ENCODE assay signal across 1 cellular context in the genomic region with DNA sequence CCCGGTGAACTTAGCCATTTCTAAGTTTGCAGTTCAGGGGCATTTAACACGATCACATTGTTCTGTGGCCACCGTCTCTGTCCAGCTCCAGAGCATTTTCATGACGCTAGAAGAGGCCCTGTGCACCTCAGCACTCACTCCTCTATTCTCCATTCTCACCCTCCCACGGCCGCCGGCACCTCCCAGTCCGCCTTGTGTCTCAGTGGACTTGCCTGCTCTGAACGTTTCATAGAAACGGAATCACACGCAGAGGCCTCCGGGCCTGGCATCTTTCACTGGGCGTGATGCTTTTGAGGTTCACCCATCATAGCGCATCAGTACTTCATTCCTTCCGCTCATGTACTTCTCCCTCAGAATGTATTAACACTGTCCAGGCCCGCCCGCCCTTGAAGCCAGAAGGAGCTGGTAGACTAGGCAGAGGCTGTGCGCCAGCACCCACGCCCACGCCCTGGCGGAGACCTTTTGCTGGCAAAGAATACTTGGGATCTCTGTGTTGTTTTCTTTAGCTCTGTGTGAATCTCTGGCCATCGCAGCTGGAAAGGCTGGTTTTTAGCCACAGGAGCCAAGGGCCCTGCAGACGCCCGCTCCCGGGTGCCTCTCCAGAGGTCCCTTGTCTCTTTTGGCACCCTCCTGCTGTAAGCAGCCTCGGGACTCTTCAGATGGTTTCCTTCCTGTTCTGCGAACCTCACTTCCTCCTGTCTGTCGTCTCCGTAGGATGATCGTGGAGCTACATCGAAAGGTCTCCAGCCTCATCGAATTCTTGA.
TF ChIP-seq lines count a peak whose summit lies in the region.

No MANE protein-coding gene starts in this region.

TF ChIP-seq in HepG2, 621 proteins besides CTCF, POLR2A, EP300 and RAD21:
- TF ChIP-seq ZNF34 (CRISPR knock-in tag; IDR thresholded peaks at IDR 0.05; ENCODE audit: borderline replicate concordance): no peak
- TF ChIP-seq YEATS2 (CRISPR knock-in tag; IDR thresholded peaks at IDR 0.05; ENCODE audit: borderline replicate concordance): no peak
TF ChIP-seq in HepG2: peak in this region for 0.
